Comparison of ENCODE assay signal across 16 cellular contexts in genomic region chr4:101865501-101866062, GRCh38.
DNase-seq lines count a peak whose midpoint lies in the region; ATAC-seq and TF ChIP-seq lines count a peak whose summit lies in the region.
"Had no signal": no experiment of that assay in that cellular context is flagged by ENCODE, and none has a peak within 500 bp of the region (broad histone marks: within the 10 kb centered on the region; RNA-seq: fewer than 3 reads in every experiment).

No MANE protein-coding gene starts in this region.

- no peak for DNase-seq in activated naive CD4-positive, alpha-beta T cell treated with Interleukin-2 at 50 U/mL for 16 hours
- DNase-seq in RWPE2 (ENCODE audit: low spot score) (no peak), foreskin keratinocyte (peak; percentile 50 to 52), upper lobe of right lung (no peak), posterior vena cava (ENCODE audit: low spot score) (no peak), omental fat pad (ENCODE audit: low spot score) (no peak)
- DNase-seq: activated CD4-positive, alpha-beta T cell treated with anti-CD3 and anti-CD28 coated beads, Interleukin-2, amount 50 U/mL, for 1 hour; DND-41; Karpas-422; NCI-H2081 treated with DMSO at 0.1 percent for 48 hours; sigmoid colon had no signal

- H3K4me3 Mint-ChIP-seq in activated naive CD4-positive, alpha-beta T cell treated with anti-CD3 and anti-CD28 coated beads, Interleukin-2, amount 50 U/mL, for 24 hours = no peak overlapping the region
- H3K4me3 Mint-ChIP-seq: activated T-helper 1 cell treated with anti-CD3 and anti-CD28 coated beads, Interleukin-12 subunit alpha, Interleukin-12 subunit beta, Interleukin-2, Interleukin-4 antibody, amounts not matched to agents 30 ng/mL and 10 ng/mL and 1 ng/mL, durations not matched to agents 14 hours and 24 hours and 36 hours had no signal

- TF ChIP-seq CTCF in RWPE2 (IDR thresholded peaks at IDR 0.05; ENCODE audit: poor library complexity, severe bottlenecking) (no peak), foreskin keratinocyte (conservative IDR thresholded peaks at IDR 0.05) (no peak), upper lobe of right lung (IDR thresholded peaks at IDR 0.05) (no peak), omental fat pad (IDR thresholded peaks at IDR 0.05) (no peak)

- H3K36me3 ChIP-seq in RWPE2 (ENCODE audit: low read depth) (no peaks in the 10 kb centered on the region), upper lobe of right lung (no peaks in the 10 kb centered on the region)
- H3K36me3 ChIP-seq: esophagus muscularis mucosa, sigmoid colon, thoracic aorta had no signal

- H3K27me3 ChIP-seq in RWPE2 (ENCODE audit: insufficient read depth, poor library complexity, severe bottlenecking) = no peaks in the 10 kb centered on the region
- no peaks in the 10 kb centered on the region for H3K27me3 ChIP-seq in foreskin keratinocyte
- no peaks in the 10 kb centered on the region for H3K27me3 ChIP-seq in upper lobe of right lung
- H3K27me3 ChIP-seq: esophagus muscularis mucosa, sigmoid colon had no signal

- H3K4me1 ChIP-seq in RWPE2 (ENCODE audit: insufficient read depth, poor library complexity, severe bottlenecking) (no peaks in the 10 kb centered on the region), foreskin keratinocyte (no peaks in the 10 kb centered on the region), upper lobe of right lung (no peaks in the 10 kb centered on the region)
- H3K4me1 ChIP-seq: esophagus muscularis mucosa had no signal

- no peaks in the 10 kb centered on the region for H3K36me3 Mint-ChIP-seq in activated naive CD4-positive, alpha-beta T cell treated with anti-CD3 and anti-CD28 coated beads, Interleukin-2, amount 50 U/mL, for 24 hours

- H3K4me1 Mint-ChIP-seq in activated naive CD4-positive, alpha-beta T cell treated with anti-CD3 and anti-CD28 coated beads, Interleukin-2, amount 50 U/mL, for 24 hours = no peaks in the 10 kb centered on the region

- peaks cover 4% of the 10 kb centered on the region for H3K27me3 Mint-ChIP-seq in activated naive CD4-positive, alpha-beta T cell treated with anti-CD3 and anti-CD28 coated beads, Interleukin-2, amount 50 U/mL, for 24 hours

- no peaks in the 10 kb centered on the region for H3K9me3 ChIP-seq in RWPE2 (ENCODE audit: severe bottlenecking)
- no peaks in the 10 kb centered on the region for H3K9me3 ChIP-seq in upper lobe of right lung
- H3K9me3 ChIP-seq: esophagus muscularis mucosa, sigmoid colon, thoracic aorta had no signal

- intact Hi-C loops in upper lobe of right lung (cut with DNase I) = no loop called here
- intact Hi-C loops in posterior vena cava (cut with DNase I) = no loop called here

- H3K9me3 Mint-ChIP-seq in activated naive CD4-positive, alpha-beta T cell treated with anti-CD3 and anti-CD28 coated beads, Interleukin-2, amount 50 U/mL, for 24 hours = no peaks in the 10 kb centered on the region
- H3K9me3 Mint-ChIP-seq: activated T-helper 1 cell treated with anti-CD3 and anti-CD28 coated beads, Interleukin-12 subunit alpha, Interleukin-12 subunit beta, Interleukin-2, Interleukin-4 antibody, amounts not matched to agents 30 ng/mL and 10 ng/mL and 1 ng/mL, durations not matched to agents 14 hours and 24 hours and 36 hours had no signal

- peak overlapping the region; percentile 44 for H3K27ac Mint-ChIP-seq in activated naive CD4-positive, alpha-beta T cell treated with anti-CD3 and anti-CD28 coated beads, Interleukin-2, amount 50 U/mL, for 24 hours
- H3K27ac Mint-ChIP-seq: activated T-helper 1 cell treated with anti-CD3 and anti-CD28 coated beads, Interleukin-12 subunit alpha, Interleukin-12 subunit beta, Interleukin-2, Interleukin-4 antibody, amounts not matched to agents 30 ng/mL and 10 ng/mL and 1 ng/mL, durations not matched to agents 14 hours and 24 hours and 36 hours had no signal

- H3K27ac ChIP-seq in RWPE2 (ENCODE audit: poor library complexity, severe bottlenecking) = peak overlapping the region; percentile 18
- no peak overlapping the region for H3K27ac ChIP-seq in foreskin keratinocyte
- no peak overlapping the region for H3K27ac ChIP-seq in upper lobe of right lung
- H3K27ac ChIP-seq: esophagus muscularis mucosa, sigmoid colon, thoracic aorta had no signal

- ATAC-seq in RWPE2 (ENCODE audit: low read depth) = peak; percentile 58
- ATAC-seq in foreskin keratinocyte = no peak
- ATAC-seq in upper lobe of right lung = peak; percentile 26
- ATAC-seq in HG03565 (IDR thresholded peaks at IDR 0.05; ENCODE audit: unreplicated experiment) = no peak
- ATAC-seq in omental fat pad (ENCODE audit: low FRiP score) = no peak

- no peak overlapping the region for H3K4me3 ChIP-seq in RWPE2 (ENCODE audit: severe bottlenecking)
- no peak overlapping the region for H3K4me3 ChIP-seq in upper lobe of right lung
- H3K4me3 ChIP-seq: esophagus muscularis mucosa, sigmoid colon, thoracic aorta had no signal

Comparison
In these comparisons a context has a peak if more than half of its experiments do, and no peak if none do; other contexts are left out.
1. DNase-seq: peak in foreskin keratinocyte (2 of 2); none in activated naive CD4-positive, alpha-beta T cell treated with Interleukin-2 at 50 U/mL for 16 hours (single experiment), RWPE2 (single experiment), upper lobe of right lung (single experiment), posterior vena cava (single experiment) and omental fat pad (single experiment).
2. ATAC-seq: peak in RWPE2 (single experiment) and upper lobe of right lung (single experiment); none in foreskin keratinocyte (single experiment), HG03565 (single experiment) and omental fat pad (single experiment).